Comparison of ENCODE assay signal across 1 cellular context in the genomic region with DNA sequence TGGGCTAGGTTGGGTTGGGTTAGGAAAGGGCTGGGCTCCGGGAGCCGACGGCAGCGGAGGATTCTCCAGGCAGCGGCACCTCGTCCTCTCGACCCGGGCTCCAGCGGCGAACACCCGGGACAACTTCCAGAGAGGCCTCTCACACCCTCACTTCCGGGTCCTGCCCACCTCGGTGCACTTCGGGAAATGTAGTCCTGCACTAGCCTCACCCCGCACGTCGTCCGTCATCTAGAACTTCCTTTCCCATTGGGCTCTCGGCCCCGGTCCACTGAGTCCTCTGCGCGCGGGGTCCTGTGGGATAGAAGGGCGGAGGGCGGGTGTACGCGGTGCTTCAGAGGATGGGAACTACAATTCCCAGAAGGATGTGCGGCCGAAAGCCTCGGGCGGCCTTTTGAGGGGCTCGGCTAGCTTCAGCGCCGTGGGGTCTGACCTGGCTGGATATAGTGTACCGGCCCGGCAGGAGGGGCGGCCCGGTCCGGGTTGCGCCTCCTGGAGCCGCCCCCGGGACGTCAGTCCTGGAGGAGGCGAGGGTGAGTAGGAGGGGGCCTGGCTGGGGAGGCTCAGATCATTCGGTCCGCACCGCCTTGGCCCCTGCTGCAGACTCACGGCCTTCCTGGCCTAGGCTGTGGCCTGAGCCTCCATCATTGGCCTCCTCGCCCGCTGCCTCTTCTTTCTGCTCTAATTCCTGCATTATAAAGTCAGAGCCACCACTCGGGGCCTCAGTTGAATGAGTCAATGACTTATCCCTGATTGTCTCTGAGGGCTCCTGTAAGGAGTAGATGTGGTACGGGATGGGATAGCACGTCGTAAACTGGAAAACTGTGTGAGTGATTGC.
TF ChIP-seq lines count a peak whose summit lies in the region.

A gene (minus strand): TSS at position 114 of the 835 bp plus-strand sequence. CDS start 160 bp downstream, outside the sequence.
A gene with protein sequence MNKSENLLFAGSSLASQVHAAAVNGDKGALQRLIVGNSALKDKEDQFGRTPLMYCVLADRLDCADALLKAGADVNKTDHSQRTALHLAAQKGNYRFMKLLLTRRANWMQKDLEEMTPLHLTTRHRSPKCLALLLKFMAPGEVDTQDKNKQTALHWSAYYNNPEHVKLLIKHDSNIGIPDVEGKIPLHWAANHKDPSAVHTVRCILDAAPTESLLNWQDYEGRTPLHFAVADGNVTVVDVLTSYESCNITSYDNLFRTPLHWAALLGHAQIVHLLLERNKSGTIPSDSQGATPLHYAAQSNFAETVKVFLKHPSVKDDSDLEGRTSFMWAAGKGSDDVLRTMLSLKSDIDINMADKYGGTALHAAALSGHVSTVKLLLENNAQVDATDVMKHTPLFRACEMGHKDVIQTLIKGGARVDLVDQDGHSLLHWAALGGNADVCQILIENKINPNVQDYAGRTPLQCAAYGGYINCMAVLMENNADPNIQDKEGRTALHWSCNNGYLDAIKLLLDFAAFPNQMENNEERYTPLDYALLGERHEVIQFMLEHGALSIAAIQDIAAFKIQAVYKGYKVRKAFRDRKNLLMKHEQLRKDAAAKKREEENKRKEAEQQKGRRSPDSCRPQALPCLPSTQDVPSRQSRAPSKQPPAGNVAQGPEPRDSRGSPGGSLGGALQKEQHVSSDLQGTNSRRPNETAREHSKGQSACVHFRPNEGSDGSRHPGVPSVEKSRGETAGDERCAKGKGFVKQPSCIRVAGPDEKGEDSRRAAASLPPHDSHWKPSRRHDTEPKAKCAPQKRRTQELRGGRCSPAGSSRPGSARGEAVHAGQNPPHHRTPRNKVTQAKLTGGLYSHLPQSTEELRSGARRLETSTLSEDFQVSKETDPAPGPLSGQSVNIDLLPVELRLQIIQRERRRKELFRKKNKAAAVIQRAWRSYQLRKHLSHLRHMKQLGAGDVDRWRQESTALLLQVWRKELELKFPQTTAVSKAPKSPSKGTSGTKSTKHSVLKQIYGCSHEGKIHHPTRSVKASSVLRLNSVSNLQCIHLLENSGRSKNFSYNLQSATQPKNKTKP (plus strand): TSS at position 357 of the 835 bp plus-strand sequence. CDS start 5,279 bp downstream, outside the sequence.

TF ChIP-seq in HepG2, 621 proteins besides CTCF, POLR2A, EP300 and RAD21 (continued from another document and continues in another):
- TF ChIP-seq, protein P1, sequence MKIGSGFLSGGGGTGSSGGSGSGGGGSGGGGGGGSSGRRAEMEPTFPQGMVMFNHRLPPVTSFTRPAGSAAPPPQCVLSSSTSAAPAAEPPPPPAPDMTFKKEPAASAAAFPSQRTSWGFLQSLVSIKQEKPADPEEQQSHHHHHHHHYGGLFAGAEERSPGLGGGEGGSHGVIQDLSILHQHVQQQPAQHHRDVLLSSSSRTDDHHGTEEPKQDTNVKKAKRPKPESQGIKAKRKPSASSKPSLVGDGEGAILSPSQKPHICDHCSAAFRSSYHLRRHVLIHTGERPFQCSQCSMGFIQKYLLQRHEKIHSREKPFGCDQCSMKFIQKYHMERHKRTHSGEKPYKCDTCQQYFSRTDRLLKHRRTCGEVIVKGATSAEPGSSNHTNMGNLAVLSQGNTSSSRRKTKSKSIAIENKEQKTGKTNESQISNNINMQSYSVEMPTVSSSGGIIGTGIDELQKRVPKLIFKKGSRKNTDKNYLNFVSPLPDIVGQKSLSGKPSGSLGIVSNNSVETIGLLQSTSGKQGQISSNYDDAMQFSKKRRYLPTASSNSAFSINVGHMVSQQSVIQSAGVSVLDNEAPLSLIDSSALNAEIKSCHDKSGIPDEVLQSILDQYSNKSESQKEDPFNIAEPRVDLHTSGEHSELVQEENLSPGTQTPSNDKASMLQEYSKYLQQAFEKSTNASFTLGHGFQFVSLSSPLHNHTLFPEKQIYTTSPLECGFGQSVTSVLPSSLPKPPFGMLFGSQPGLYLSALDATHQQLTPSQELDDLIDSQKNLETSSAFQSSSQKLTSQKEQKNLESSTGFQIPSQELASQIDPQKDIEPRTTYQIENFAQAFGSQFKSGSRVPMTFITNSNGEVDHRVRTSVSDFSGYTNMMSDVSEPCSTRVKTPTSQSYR (CRISPR knock-in tag; IDR thresholded peaks at IDR 0.05; ENCODE audit: borderline replicate concordance) = no peak
- TF ChIP-seq ZNF775 (CRISPR knock-in tag; IDR thresholded peaks at IDR 0.05; ENCODE audit: borderline replicate concordance) (no peak), ZNF766 (CRISPR knock-in tag; IDR thresholded peaks at IDR 0.05; ENCODE audit: borderline replicate concordance) (no peak), NONO (IDR thresholded peaks at IDR 0.05) (no peak), NONO (CRISPR knock-in tag; conservative IDR thresholded peaks at IDR 0.05) (peak; percentile 69; the same call in 1 of the 2 replicates), ASH2L (IDR thresholded peaks at IDR 0.05; ENCODE audit: insufficient read length, low read depth, low read length) (peak; percentile 71), FOSL1 (CRISPR knock-in tag; IDR thresholded peaks at IDR 0.05; ENCODE audit: borderline replicate concordance) (no peak), ZNF607 (CRISPR knock-in tag; IDR thresholded peaks at IDR 0.05; ENCODE audit: borderline replicate concordance) (0 out of 2 replicates have a peak, but pooled peaks have one; percentile 27), CCDC6 (CRISPR knock-in tag; IDR thresholded peaks at IDR 0.05) (no peak), ZNF768 (CRISPR knock-in tag; IDR thresholded peaks at IDR 0.05) (peak; percentile 61), ZNF331 (CRISPR knock-in tag; IDR thresholded peaks at IDR 0.05) (no peak), ZBTB7B (CRISPR knock-in tag; IDR thresholded peaks at IDR 0.05) (no peak; the same call in 1 of the 2 replicates), ZKSCAN8 (CRISPR knock-in tag; IDR thresholded peaks at IDR 0.05; ENCODE audit: borderline replicate concordance) (no peak), SRSF4 (IDR thresholded peaks at IDR 0.05; ENCODE audit: low read depth, low read length, poor library complexity, severe bottlenecking) (no peak), ZNF230 (CRISPR knock-in tag; IDR thresholded peaks at IDR 0.05) (no peak; the same call in 1 of the 2 replicates), ZNF674 (CRISPR knock-in tag; IDR thresholded peaks at IDR 0.05; ENCODE audit: low read depth) (no peak), SIX4 (CRISPR knock-in tag; IDR thresholded peaks at IDR 0.05) (0 out of 2 replicates have a peak, but pooled peaks have one; percentile 6), FOXK1 (CRISPR knock-in tag; IDR thresholded peaks at IDR 0.05; ENCODE audit: borderline replicate concordance, low read depth) (peak; percentile 75; the same call in 1 of the 2 replicates), RFX3 (CRISPR knock-in tag; IDR thresholded peaks at IDR 0.05) (no peak), GABPA (IDR thresholded peaks at IDR 0.05; ENCODE audit: low read depth, low read length) (peak; percentile 85), GABPA (CRISPR knock-in tag; IDR thresholded peaks at IDR 0.05; ENCODE audit: low read depth) (peak; percentile 94), TAF15 (IDR thresholded peaks at IDR 0.05; ENCODE audit: low read depth, low read length, poor library complexity, severe bottlenecking) (no peak), TEAD3 (CRISPR knock-in tag; optimal IDR thresholded peaks at IDR 0.05; ENCODE audit: borderline replicate concordance) (peak; percentile 13), HNRNPK (IDR thresholded peaks at IDR 0.05; ENCODE audit: low read depth, low read length, poor library complexity, severe bottlenecking) (no peak), IKZF1 (IDR thresholded peaks at IDR 0.05) (no peak), NFE2L1 (CRISPR knock-in tag; IDR thresholded peaks at IDR 0.05; ENCODE audit: borderline replicate concordance) (no peak), ZNF501 (CRISPR knock-in tag; IDR thresholded peaks at IDR 0.05) (peak; percentile 80), SSRP1 (CRISPR knock-in tag; IDR thresholded peaks at IDR 0.05) (no peak), ZC3H13 (CRISPR knock-in tag; IDR thresholded peaks at IDR 0.05) (no peak), ADNP (CRISPR knock-in tag; IDR thresholded peaks at IDR 0.05) (no peak), ZNF776 (CRISPR knock-in tag; IDR thresholded peaks at IDR 0.05) (peak; percentile 10; the same call in 1 of the 2 replicates), WIZ (CRISPR knock-in tag; IDR thresholded peaks at IDR 0.05) (no peak), GABPB1 (CRISPR knock-in tag; IDR thresholded peaks at IDR 0.05) (peak; percentile 98)
- TF ChIP-seq, protein P2, sequence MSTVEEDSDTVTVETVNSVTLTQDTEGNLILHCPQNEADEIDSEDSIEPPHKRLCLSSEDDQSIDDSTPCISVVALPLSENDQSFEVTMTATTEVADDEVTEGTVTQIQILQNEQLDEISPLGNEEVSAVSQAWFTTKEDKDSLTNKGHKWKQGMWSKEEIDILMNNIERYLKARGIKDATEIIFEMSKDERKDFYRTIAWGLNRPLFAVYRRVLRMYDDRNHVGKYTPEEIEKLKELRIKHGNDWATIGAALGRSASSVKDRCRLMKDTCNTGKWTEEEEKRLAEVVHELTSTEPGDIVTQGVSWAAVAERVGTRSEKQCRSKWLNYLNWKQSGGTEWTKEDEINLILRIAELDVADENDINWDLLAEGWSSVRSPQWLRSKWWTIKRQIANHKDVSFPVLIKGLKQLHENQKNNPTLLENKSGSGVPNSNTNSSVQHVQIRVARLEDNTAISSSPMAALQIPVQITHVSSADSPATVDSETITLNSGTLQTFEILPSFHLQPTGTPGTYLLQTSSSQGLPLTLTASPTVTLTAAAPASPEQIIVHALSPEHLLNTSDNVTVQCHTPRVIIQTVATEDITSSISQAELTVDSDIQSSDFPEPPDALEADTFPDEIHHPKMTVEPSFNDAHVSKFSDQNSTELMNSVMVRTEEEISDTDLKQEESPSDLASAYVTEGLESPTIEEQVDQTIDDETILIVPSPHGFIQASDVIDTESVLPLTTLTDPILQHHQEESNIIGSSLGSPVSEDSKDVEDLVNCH (CRISPR knock-in tag; IDR thresholded peaks at IDR 0.05) = no peak
- TF ChIP-seq, protein P3, sequence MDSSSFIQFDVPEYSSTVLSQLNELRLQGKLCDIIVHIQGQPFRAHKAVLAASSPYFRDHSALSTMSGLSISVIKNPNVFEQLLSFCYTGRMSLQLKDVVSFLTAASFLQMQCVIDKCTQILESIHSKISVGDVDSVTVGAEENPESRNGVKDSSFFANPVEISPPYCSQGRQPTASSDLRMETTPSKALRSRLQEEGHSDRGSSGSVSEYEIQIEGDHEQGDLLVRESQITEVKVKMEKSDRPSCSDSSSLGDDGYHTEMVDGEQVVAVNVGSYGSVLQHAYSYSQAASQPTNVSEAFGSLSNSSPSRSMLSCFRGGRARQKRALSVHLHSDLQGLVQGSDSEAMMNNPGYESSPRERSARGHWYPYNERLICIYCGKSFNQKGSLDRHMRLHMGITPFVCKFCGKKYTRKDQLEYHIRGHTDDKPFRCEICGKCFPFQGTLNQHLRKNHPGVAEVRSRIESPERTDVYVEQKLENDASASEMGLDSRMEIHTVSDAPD (CRISPR knock-in tag; IDR thresholded peaks at IDR 0.05) = no peak
- TF ChIP-seq, protein P4, sequence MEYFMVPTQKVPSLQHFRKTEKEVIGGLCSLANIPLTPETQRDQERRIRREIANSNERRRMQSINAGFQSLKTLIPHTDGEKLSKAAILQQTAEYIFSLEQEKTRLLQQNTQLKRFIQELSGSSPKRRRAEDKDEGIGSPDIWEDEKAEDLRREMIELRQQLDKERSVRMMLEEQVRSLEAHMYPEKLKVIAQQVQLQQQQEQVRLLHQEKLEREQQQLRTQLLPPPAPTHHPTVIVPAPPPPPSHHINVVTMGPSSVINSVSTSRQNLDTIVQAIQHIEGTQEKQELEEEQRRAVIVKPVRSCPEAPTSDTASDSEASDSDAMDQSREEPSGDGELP (IDR thresholded peaks at IDR 0.05; ENCODE audit: borderline replicate concordance, low read depth) = no peak
- TF ChIP-seq, protein P5, sequence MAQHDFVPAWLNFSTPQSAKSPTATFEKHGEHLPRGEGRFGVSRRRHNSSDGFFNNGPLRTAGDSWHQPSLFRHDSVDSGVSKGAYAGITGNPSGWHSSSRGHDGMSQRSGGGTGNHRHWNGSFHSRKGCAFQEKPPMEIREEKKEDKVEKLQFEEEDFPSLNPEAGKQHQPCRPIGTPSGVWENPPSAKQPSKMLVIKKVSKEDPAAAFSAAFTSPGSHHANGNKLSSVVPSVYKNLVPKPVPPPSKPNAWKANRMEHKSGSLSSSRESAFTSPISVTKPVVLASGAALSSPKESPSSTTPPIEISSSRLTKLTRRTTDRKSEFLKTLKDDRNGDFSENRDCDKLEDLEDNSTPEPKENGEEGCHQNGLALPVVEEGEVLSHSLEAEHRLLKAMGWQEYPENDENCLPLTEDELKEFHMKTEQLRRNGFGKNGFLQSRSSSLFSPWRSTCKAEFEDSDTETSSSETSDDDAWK (CRISPR knock-in tag; IDR thresholded peaks at IDR 0.05) = no peak
- TF ChIP-seq, protein P6, sequence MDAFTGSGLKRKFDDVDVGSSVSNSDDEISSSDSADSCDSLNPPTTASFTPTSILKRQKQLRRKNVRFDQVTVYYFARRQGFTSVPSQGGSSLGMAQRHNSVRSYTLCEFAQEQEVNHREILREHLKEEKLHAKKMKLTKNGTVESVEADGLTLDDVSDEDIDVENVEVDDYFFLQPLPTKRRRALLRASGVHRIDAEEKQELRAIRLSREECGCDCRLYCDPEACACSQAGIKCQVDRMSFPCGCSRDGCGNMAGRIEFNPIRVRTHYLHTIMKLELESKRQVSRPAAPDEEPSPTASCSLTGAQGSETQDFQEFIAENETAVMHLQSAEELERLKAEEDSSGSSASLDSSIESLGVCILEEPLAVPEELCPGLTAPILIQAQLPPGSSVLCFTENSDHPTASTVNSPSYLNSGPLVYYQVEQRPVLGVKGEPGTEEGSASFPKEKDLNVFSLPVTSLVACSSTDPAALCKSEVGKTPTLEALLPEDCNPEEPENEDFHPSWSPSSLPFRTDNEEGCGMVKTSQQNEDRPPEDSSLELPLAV (CRISPR knock-in tag; conservative IDR thresholded peaks at IDR 0.05; ENCODE audit: low read depth) = no peak
- TF ChIP-seq, protein P7, sequence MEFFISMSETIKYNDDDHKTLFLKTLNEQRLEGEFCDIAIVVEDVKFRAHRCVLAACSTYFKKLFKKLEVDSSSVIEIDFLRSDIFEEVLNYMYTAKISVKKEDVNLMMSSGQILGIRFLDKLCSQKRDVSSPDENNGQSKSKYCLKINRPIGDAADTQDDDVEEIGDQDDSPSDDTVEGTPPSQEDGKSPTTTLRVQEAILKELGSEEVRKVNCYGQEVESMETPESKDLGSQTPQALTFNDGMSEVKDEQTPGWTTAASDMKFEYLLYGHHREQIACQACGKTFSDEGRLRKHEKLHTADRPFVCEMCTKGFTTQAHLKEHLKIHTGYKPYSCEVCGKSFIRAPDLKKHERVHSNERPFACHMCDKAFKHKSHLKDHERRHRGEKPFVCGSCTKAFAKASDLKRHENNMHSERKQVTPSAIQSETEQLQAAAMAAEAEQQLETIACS (CRISPR knock-in tag; IDR thresholded peaks at IDR 0.05) = no peak
- TF ChIP-seq, protein P8, sequence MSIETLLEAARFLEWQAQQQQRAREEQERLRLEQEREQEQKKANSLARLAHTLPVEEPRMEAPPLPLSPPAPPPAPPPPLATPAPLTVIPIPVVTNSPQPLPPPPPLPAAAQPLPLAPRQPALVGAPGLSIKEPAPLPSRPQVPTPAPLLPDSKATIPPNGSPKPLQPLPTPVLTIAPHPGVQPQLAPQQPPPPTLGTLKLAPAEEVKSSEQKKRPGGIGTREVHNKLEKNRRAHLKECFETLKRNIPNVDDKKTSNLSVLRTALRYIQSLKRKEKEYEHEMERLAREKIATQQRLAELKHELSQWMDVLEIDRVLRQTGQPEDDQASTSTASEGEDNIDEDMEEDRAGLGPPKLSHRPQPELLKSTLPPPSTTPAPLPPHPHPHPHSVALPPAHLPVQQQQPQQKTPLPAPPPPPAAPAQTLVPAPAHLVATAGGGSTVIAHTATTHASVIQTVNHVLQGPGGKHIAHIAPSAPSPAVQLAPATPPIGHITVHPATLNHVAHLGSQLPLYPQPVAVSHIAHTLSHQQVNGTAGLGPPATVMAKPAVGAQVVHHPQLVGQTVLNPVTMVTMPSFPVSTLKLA (IDR thresholded peaks at IDR 0.05) = no peak
